In genomic region chr6:106975699-106976032, GRCh38 we compare ENCODE assay signal across 8 cellular contexts. TPM values are rescaled to one million over a fixed set of nuclear protein-coding genes. Genes with fewer than 3 reads are reported as not detected.
DNase-seq lines count a peak whose midpoint lies in the region; ATAC-seq, FAIRE-seq and TF ChIP-seq lines count a peak whose summit lies in the region.

No MANE protein-coding gene starts in this region.

- no peak for ATAC-seq in HG03521 (IDR thresholded peaks at IDR 0.05; ENCODE audit: unreplicated experiment)

- H3K4me3 ChIP-seq in fibroblast of pulmonary artery (replicated peaks; ENCODE audit: low read depth, low read length) (peak overlapping the region; percentile 28), skeletal muscle cell (ENCODE audit: low read depth, low read length) (peak overlapping the region; percentile 55)

- FAIRE-seq in GM12891 (lab: Jason Lieb, UNC): no peak

- DNase-seq in NCI-H1417 (lab: John Stamatoyannopoulos, UW) (peak; percentile 19 to 47 (median 43)), NCI-H1417 treated with DMSO at 0.1 percent for 48 hours (lab: John Stamatoyannopoulos, UW) (no peak), RKO (ENCODE audit: low spot score) (peak; percentile 14), fibroblast of pulmonary artery (ENCODE audit: low read depth) (peak; percentile 7), skeletal muscle cell (ENCODE audit: low read depth) (no peak), GM12891 (ENCODE audit: insufficient read length, low spot score) (no peak), SKM-1 (lab: John Stamatoyannopoulos, UW; ENCODE audit: unreplicated experiment) (no peak)

- no peak for TF ChIP-seq POLR2A in GM12891 (IDR thresholded peaks at IDR 0.05; ENCODE audit: low read depth, low read length)

- no peak for TF ChIP-seq CTCF in fibroblast of pulmonary artery (IDR thresholded peaks at IDR 0.05; ENCODE audit: low read length, missing control alignments)

TF ChIP-seq in GM12891, 5 proteins besides CTCF, POLR2A, EP300 and RAD21:
- TF ChIP-seq SPI1 (IDR thresholded peaks at IDR 0.05; ENCODE audit: low read depth, low read length): no peak
- no peak for TF ChIP-seq POU2F2 (IDR thresholded peaks at IDR 0.05; ENCODE audit: low read depth, low read length)
- TF ChIP-seq POLR2AphosphoS5 (IDR thresholded peaks at IDR 0.05; ENCODE audit: low read depth, low read length): no peak
- no peak for TF ChIP-seq TAF1 (IDR thresholded peaks at IDR 0.05; ENCODE audit: low read depth, low read length)
- no peak for TF ChIP-seq PAX5 (IDR thresholded peaks at IDR 0.05; ENCODE audit: insufficient read depth, low read length, severe bottlenecking)

RNA-seq across cellular contexts. Expression of gene CD24, which starts 1.1 kb away (rescaled TPM):
- polyA plus RNA-seq in GM12891 (2012; ENCODE audit: low read depth, missing spikeins): 14.5 TPM

RNA-seq across cellular contexts. Expression of gene MTRES1, which starts 52.3 kb away (rescaled TPM):
- 15.8 TPM for polyA plus RNA-seq in GM12891 (2012; ENCODE audit: low read depth, missing spikeins)

Comparison
In these comparisons a context has a peak if more than half of its experiments do, and no peak if none do; other contexts are left out.
1. DNase-seq: peak in NCI-H1417 (3 of 3), RKO (single experiment) and fibroblast of pulmonary artery (single experiment); none in NCI-H1417 treated with DMSO at 0.1 percent for 48 hours (single experiment), skeletal muscle cell (single experiment), GM12891 (single experiment) and SKM-1 (single experiment).